21 cellular contexts compared by ENCODE assay signal in genomic region chr2:228600265-228600664, GRCh38.
A peak's percentile ranks its signal among the peaks of the same experiment; 100 is the strongest.
DNase-seq lines count a peak whose midpoint lies in the region; ATAC-seq and TF ChIP-seq lines count a peak whose summit lies in the region.
"Had no signal": no experiment of that assay in that cellular context is flagged by ENCODE, and none has a peak within 500 bp of the region (broad histone marks: within the 10 kb centered on the region; RNA-seq: fewer than 3 reads in every experiment).

No MANE protein-coding gene starts in this region.

- no peaks in the 10 kb centered on the region for H3K36me3 ChIP-seq in mucosa of rectum (ENCODE audit: control insufficient read depth in 2 of 2, insufficient read depth in 2 of 2, low read length in 2 of 2)
- H3K36me3 ChIP-seq: BLaER1 treated with 17β-estradiol and CSF1 and Interleukin-3, amounts not matched to agents 10 nM and 100 nM had no signal

- in situ Hi-C loops in KBM-7 (cut with MboI; ENCODE audit: low pct_unique_long_range_greater_than_20kb, low sequenced_read_pairs): no loop called here

- ATAC-seq in activated naive CD4-positive, alpha-beta T cell treated with anti-CD3 and anti-CD28 coated beads, Interleukin-2, amount 50 U/mL, for 72 hours: no peak
- no peak for ATAC-seq in GM18909 (IDR thresholded peaks at IDR 0.05; ENCODE audit: poor library complexity, unreplicated experiment)
- ATAC-seq: activated T-cell treated with anti-CD3 and anti-CD28 coated beads, Interleukin-2, amount 50 U/mL, for 72 hours; GM12878 had no signal

- H3K27me3 ChIP-seq in mucosa of rectum (ENCODE audit: control insufficient read depth in 2 of 2, insufficient read depth in 2 of 2, low read length in 2 of 2): no peaks in the 10 kb centered on the region
- H3K27me3 ChIP-seq: adrenal gland; BLaER1 treated with 17β-estradiol and CSF1 and Interleukin-3, amounts not matched to agents 10 nM and 100 nM had no signal

- H3K36me3 Mint-ChIP-seq in activated naive CD4-positive, alpha-beta T cell treated with anti-CD3 and anti-CD28 coated beads, Interleukin-2, amount 50 U/mL, for 72 hours: no peaks in the 10 kb centered on the region
- H3K36me3 Mint-ChIP-seq: memory B cell had no signal

- peak; percentile 70 for DNase-seq in AG20443 (ENCODE audit: low spot score)
- peak; percentile 64 for DNase-seq in M059J (ENCODE audit: low read depth)
- DNase-seq in choroid plexus epithelial cell (ENCODE audit: low read depth): peak; percentile 65
- no peak for DNase-seq in activated naive CD4-positive, alpha-beta T cell treated with anti-CD3 and anti-CD28 coated beads, Interleukin-2, amount 50 U/mL, for 72 hours (ENCODE audit: low spot score in 2 of 2)
- DNase-seq in HuH-7.5 (ENCODE audit: low spot score): no peak
- DNase-seq in KBM-7: no peak
- DNase-seq: activated T-cell treated with anti-CD3 and anti-CD28 coated beads, Interleukin-2, amount 50 U/mL, for 72 hours; adrenal gland; DMS79 treated with DMSO at 0.1 percent for 48 hours; dorsolateral prefrontal cortex; MM.1S; NCI-H82; SHP77; stimulated activated naive CD4-positive, alpha-beta T cell treated with Interleukin-2 at 50 U/mL for 16 hours; T1000 had no signal

- peak overlapping the region; percentile 39 to 74 for H3K27ac ChIP-seq in mucosa of rectum (ENCODE audit: low read depth in 2 of 2, low read length in 2 of 2)
- H3K27ac ChIP-seq: BLaER1 treated with 17β-estradiol and CSF1 and Interleukin-3, amounts not matched to agents 10 nM and 100 nM; dorsolateral prefrontal cortex had no signal

- no peak for TF ChIP-seq CTCF in choroid plexus epithelial cell (conservative IDR thresholded peaks at IDR 0.05; ENCODE audit: low read depth, low read length)

- H3K4me1 ChIP-seq in mucosa of rectum (ENCODE audit: control insufficient read depth in 2 of 2, insufficient read depth in 2 of 2, low read length in 2 of 2): peaks cover 14 to 16% of the 10 kb centered on the region in 2 donors
- H3K4me1 ChIP-seq: adrenal gland had no signal

- H3K9me3 ChIP-seq in mucosa of rectum (ENCODE audit: control insufficient read depth in 2 of 2, low read length in 2 of 2): no peaks in the 10 kb centered on the region
- H3K9me3 ChIP-seq: adrenal gland; BLaER1 treated with 17β-estradiol and CSF1 and Interleukin-3, amounts not matched to agents 10 nM and 100 nM had no signal

- H3K4me3 ChIP-seq in choroid plexus epithelial cell (ENCODE audit: low read depth, low read length) (no peak overlapping the region), mucosa of rectum (ENCODE audit: low read length in 2 of 2) (no peak overlapping the region)
- H3K4me3 ChIP-seq: adrenal gland; BLaER1 treated with 17β-estradiol and CSF1 and Interleukin-3, amounts not matched to agents 10 nM and 100 nM; dorsolateral prefrontal cortex; GM12878; smooth muscle cell had no signal

- H3K9me3 Mint-ChIP-seq in activated naive CD4-positive, alpha-beta T cell treated with anti-CD3 and anti-CD28 coated beads, Interleukin-2, amount 50 U/mL, for 72 hours: peaks cover 0 to 6% of the 10 kb centered on the region in 2 donors
- H3K9me3 Mint-ChIP-seq: memory B cell had no signal

- no peak overlapping the region for H3K9ac ChIP-seq in mucosa of rectum (ENCODE audit: low read depth in 1 of 2, low read length in 2 of 2)
- H3K9ac ChIP-seq: BLaER1 treated with 17β-estradiol and CSF1 and Interleukin-3, amounts not matched to agents 10 nM and 100 nM had no signal

- H3K27ac Mint-ChIP-seq in activated naive CD4-positive, alpha-beta T cell treated with anti-CD3 and anti-CD28 coated beads, Interleukin-2, amount 50 U/mL, for 72 hours: no peak overlapping the region
- H3K27ac Mint-ChIP-seq: activated T-cell treated with anti-CD3 and anti-CD28 coated beads, Interleukin-2, amount 50 U/mL, for 72 hours; memory B cell had no signal

Comparison
In these comparisons a context has a peak if more than half of its experiments do, and no peak if none do; other contexts are left out.
1. DNase-seq: peak in AG20443 (single experiment), M059J (single experiment) and choroid plexus epithelial cell (single experiment); none in activated naive CD4-positive, alpha-beta T cell treated with anti-CD3 and anti-CD28 coated beads, Interleukin-2, amount 50 U/mL, for 72 hours (0 of 2), HuH-7.5 (single experiment) and KBM-7 (single experiment).